Comparison of ENCODE assay signal across 28 cellular contexts in genomic region chr7:113383638-113384037, GRCh38.
"Had no signal": no experiment of that assay in that cellular context is flagged by ENCODE, and none has a peak within 500 bp of the region (broad histone marks: within the 10 kb centered on the region; RNA-seq: fewer than 3 reads in every experiment).

No MANE protein-coding gene starts in this region.

- H3K4me3 ChIP-seq: ascending aorta, cardiac muscle cell had no signal

- H3K36me3 ChIP-seq: ascending aorta, cardiac muscle cell had no signal

- ATAC-seq: activated CD8-positive, alpha-beta T cell treated with anti-CD3 and anti-CD28 coated beads for 36 hours; activated naive CD8-positive, alpha-beta T cell treated with anti-CD3 and anti-CD28 coated beads, Interleukin-2, amount 50 U/mL, for 24 hours; activated T-cell treated with anti-CD3 and anti-CD28 coated beads, Interleukin-2, amount 50 U/mL, for 4 hours; activated T-cell treated with anti-CD3 and anti-CD28 coated beads, Interleukin-2, amount 50 U/mL, for 72 hours; activated T-helper 17 cell treated with anti-CD3 and anti-CD28 coated beads, Interleukin-2, amount 50 U/mL, for 72 hours had no signal

- DNase-seq: activated B cell treated with CpG ODN at 0.5 μM for 24 hours; activated CD4-positive, alpha-beta memory T cell treated with anti-CD3 and anti-CD28 coated beads for 36 hours; activated CD4-positive, alpha-beta T cell treated with anti-CD3 and anti-CD28 coated beads for 4 hours; activated CD4-positive, alpha-beta T cell treated with anti-CD3 and anti-CD28 coated beads, Interleukin-2, amount 10 ng/mL, durations not matched to agents 24 days and 14 days; activated CD4-positive, alpha-beta T cell treated with anti-CD3 and anti-CD28 coated beads, Interleukin-2, amount 50 U/mL, for 1 hour; activated CD4-positive, alpha-beta T cell treated with anti-CD3 and anti-CD28 coated beads, Interleukin-2, amount 50 U/mL, for 4 hours; activated CD4-positive, CD25-positive, alpha-beta regulatory T cell treated with anti-CD3 and anti-CD28 coated beads, Interleukin-2, amount 50 U/mL, for 72 hours; activated CD8-positive, alpha-beta memory T cell treated with anti-CD3 and anti-CD28 coated beads, Interleukin-2, amount 50 U/mL, for 4 hours; activated CD8-positive, alpha-beta T cell treated with anti-CD3 and anti-CD28 coated beads for 36 hours; activated effector memory CD4-positive, alpha-beta T cell treated with anti-CD3 and anti-CD28 coated beads, Interleukin-2, amount 50 U/mL, for 16 hours; activated gamma-delta T cell treated with Interleukin-2 at 50 U/mL for 16 hours; activated naive CD4-positive, alpha-beta T cell; activated naive CD4-positive, alpha-beta T cell treated with anti-CD3 and anti-CD28 coated beads, Interleukin-2, amount 10 ng/mL, durations not matched to agents 7 days and 5 days; activated naive CD8-positive, alpha-beta T cell treated with anti-CD3 and anti-CD28 coated beads, Interleukin-2, amount 10 ng/mL, durations not matched to agents 7 days and 5 days; activated naive CD8-positive, alpha-beta T cell treated with anti-CD3 and anti-CD28 coated beads, Interleukin-2, amount 50 U/mL, for 24 hours; activated T-cell treated with anti-CD3 and anti-CD28 coated beads for 4 hours; activated T-cell treated with anti-CD3 and anti-CD28 coated beads, Interleukin-2, amount 50 U/mL, for 1 hour; activated T-cell treated with anti-CD3 and anti-CD28 coated beads, Interleukin-2, amount 50 U/mL, for 4 hours; activated T-cell treated with anti-CD3 and anti-CD28 coated beads, Interleukin-2, amount 50 U/mL, for 72 hours; amygdala; anterior cingulate cortex; central memory CD4-positive, alpha-beta T cell; T-helper 1 cell; T-helper 2 cell; T-helper 9 cell had no signal

- H3K27ac ChIP-seq: ascending aorta, cardiac muscle cell had no signal

- H3K27me3 ChIP-seq: ascending aorta, cardiac muscle cell had no signal

- H3K4me1 ChIP-seq: ascending aorta had no signal

- H3K9me3 ChIP-seq: ascending aorta had no signal
